Comparison of ENCODE assay signal across 28 cellular contexts in the genomic region with DNA sequence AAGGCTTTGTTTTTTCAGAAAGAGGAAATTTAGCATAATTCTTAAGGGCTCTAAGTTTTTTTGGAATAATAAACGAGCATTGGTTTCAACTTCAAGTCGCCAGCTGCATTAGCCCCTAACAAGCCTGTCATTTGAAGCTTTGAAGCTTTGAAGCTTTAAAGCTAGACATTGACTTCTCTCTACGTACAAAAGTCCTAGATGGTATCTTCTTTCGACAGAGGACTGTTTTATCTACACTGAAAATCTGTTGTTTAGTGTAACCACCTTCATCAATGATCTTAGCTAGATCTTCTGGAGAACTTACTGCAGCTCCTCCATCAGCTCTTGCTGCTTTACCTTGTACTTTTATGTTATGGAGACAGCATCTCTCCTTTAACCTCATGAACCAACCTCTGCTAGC.
"Had no signal": no experiment of that assay in that cellular context is flagged by ENCODE, and none has a peak within 500 bp of the region (broad histone marks: within the 10 kb centered on the region; RNA-seq: fewer than 3 reads in every experiment).

No MANE protein-coding gene starts in this region.

- H3K4me3 ChIP-seq: stomach, suprapubic skin, testis, thoracic aorta, thyroid gland, tibial artery, tibial nerve, transverse colon, upper lobe of left lung, upper lobe of right lung, uterus, vagina had no signal

- H3K36me3 Mint-ChIP-seq: stimulated activated effector memory CD8-positive, alpha-beta T cell treated with anti-CD3 and anti-CD28 coated beads, Interleukin-12 subunit alpha, Interleukin-12 subunit beta, amount 100 ng/mL, for 72 hours; stimulated activated memory B cell treated with anti-CD40 and anti-IgM and Interleukin-4, amounts not matched to agents 10 μg/mL and 1 μg/mL and 100 μg/mL, for 72 hours; stimulated activated naive B cell treated with anti-CD40 and anti-IgM and Interleukin-4, amounts not matched to agents 10 μg/mL and 1 μg/mL and 100 μg/mL, for 72 hours; type B pancreatic cell had no signal

- H3K27ac ChIP-seq: stomach, suprapubic skin, testis, thoracic aorta, thyroid gland, tibial artery, tibial nerve, transverse colon, upper lobe of left lung, upper lobe of right lung, uterus, vagina had no signal

- H3K4me1 ChIP-seq: stomach, suprapubic skin, testis, upper lobe of right lung had no signal

- H3K4me3 Mint-ChIP-seq: stimulated activated effector memory CD8-positive, alpha-beta T cell treated with anti-CD3 and anti-CD28 coated beads, Interleukin-12 subunit alpha, Interleukin-12 subunit beta, amount 100 ng/mL, for 72 hours; stimulated activated memory B cell treated with anti-CD40 and anti-IgM and Interleukin-4, amounts not matched to agents 10 μg/mL and 1 μg/mL and 100 μg/mL, for 72 hours; stimulated activated naive B cell treated with anti-CD40 and anti-IgM and Interleukin-4, amounts not matched to agents 10 μg/mL and 1 μg/mL and 100 μg/mL, for 72 hours; stimulated activated naive CD8-positive, alpha-beta T cell treated with anti-CD3 and anti-CD28 coated beads, Interleukin-15, amount 100 ng/mL, for 72 hours; stimulated activated naive CD8-positive, alpha-beta T cell treated with anti-CD3 and anti-CD28 coated beads, Interleukin-15, Interleukin-2, amounts not matched to agents 100 ng/mL and 50 ng/mL, for 24 hours; type B pancreatic cell had no signal

- ATAC-seq: stimulated activated effector memory CD8-positive, alpha-beta T cell treated with anti-CD3 and anti-CD28 coated beads, Interleukin-12 subunit alpha, Interleukin-12 subunit beta, amount 100 ng/mL, for 72 hours; stimulated activated memory B cell treated with anti-CD40 and anti-IgM and Interleukin-4, amounts not matched to agents 10 μg/mL and 1 μg/mL and 100 μg/mL, for 72 hours; stimulated activated naive B cell treated with anti-CD40 and anti-IgM and Interleukin-4, amounts not matched to agents 10 μg/mL and 1 μg/mL and 100 μg/mL, for 72 hours; stimulated activated naive CD8-positive, alpha-beta T cell treated with anti-CD3 and anti-CD28 coated beads, Interleukin-15, amount 100 ng/mL, for 72 hours; stimulated activated naive CD8-positive, alpha-beta T cell treated with anti-CD3 and anti-CD28 coated beads, Interleukin-15, Interleukin-2, amounts not matched to agents 100 U/mL and 50 U/mL, for 24 hours; upper lobe of right lung had no signal

- H3K9me3 Mint-ChIP-seq: stimulated activated effector memory CD8-positive, alpha-beta T cell treated with anti-CD3 and anti-CD28 coated beads, Interleukin-12 subunit alpha, Interleukin-12 subunit beta, amount 100 ng/mL, for 72 hours; stimulated activated memory B cell treated with anti-CD40 and anti-IgM and Interleukin-4, amounts not matched to agents 10 μg/mL and 1 μg/mL and 100 μg/mL, for 72 hours; stimulated activated naive B cell treated with anti-CD40 and anti-IgM and Interleukin-4, amounts not matched to agents 10 μg/mL and 1 μg/mL and 100 μg/mL, for 72 hours; stimulated activated naive CD8-positive, alpha-beta T cell treated with anti-CD3 and anti-CD28 coated beads, Interleukin-15, amount 100 ng/mL, for 72 hours; stimulated activated naive CD8-positive, alpha-beta T cell treated with anti-CD3 and anti-CD28 coated beads, Interleukin-15, Interleukin-2, amounts not matched to agents 100 ng/mL and 50 ng/mL, for 24 hours; type B pancreatic cell had no signal

- H3K36me3 ChIP-seq: stomach, suprapubic skin, thoracic aorta, thyroid gland, tibial artery, tibial nerve, transverse colon, upper lobe of left lung, upper lobe of right lung, uterus, vagina had no signal

- DNase-seq: stimulated activated CD4-positive, alpha-beta T cell treated with anti-CD3 and anti-CD28 coated beads, Interleukin-2, amount 100 ng/mL, for 48 hours; stimulated activated CD4-positive, alpha-beta T cell treated with anti-CD3 and anti-CD28 coated beads, Interleukin-4, amount 100 ng/mL, for 1 hour; stimulated activated CD4-positive, alpha-beta T cell treated with anti-CD3 and anti-CD28 coated beads, Interleukin-4, amount 100 ng/mL, for 24 hours; stimulated activated CD4-positive, alpha-beta T cell treated with anti-CD3 and anti-CD28 coated beads, Interleukin-4, amount 100 ng/mL, for 4 hours; stimulated activated CD8-positive, alpha-beta memory T cell treated with anti-CD3 and anti-CD28 coated beads, Interleukin-4, amount 100 ng/mL, for 48 hours; stimulated activated naive B cell treated with anti-CD40 and anti-IgM and Interleukin-4, amounts not matched to agents 10 μg/mL and 1 μg/mL and 100 μg/mL, for 72 hours; stimulated activated naive CD4-positive, alpha-beta T cell; stimulated activated naive CD4-positive, alpha-beta T cell treated with Interleukin-2 at 50 U/mL for 16 hours; stimulated activated naive CD8-positive, alpha-beta T cell treated with anti-CD3 and anti-CD28 coated beads, Interleukin-15, amount 100 ng/mL, for 72 hours; stimulated activated naive CD8-positive, alpha-beta T cell treated with anti-CD3 and anti-CD28 coated beads, Interleukin-15, Interleukin-2, amounts not matched to agents 100 U/mL and 50 U/mL, for 24 hours; stomach; substantia nigra; testis; thyroid gland; tibial artery; transverse colon; trophoblast cell; upper lobe of left lung; upper lobe of right lung; uterus had no signal

- H3K9me3 ChIP-seq: stomach, suprapubic skin, testis, thoracic aorta, thyroid gland, tibial artery, tibial nerve, transverse colon, upper lobe of left lung, upper lobe of right lung, uterus, vagina had no signal

- H3K27ac Mint-ChIP-seq: stimulated activated effector memory CD8-positive, alpha-beta T cell treated with anti-CD3 and anti-CD28 coated beads, Interleukin-12 subunit alpha, Interleukin-12 subunit beta, amount 100 ng/mL, for 72 hours; stimulated activated memory B cell treated with anti-CD40 and anti-IgM and Interleukin-4, amounts not matched to agents 10 μg/mL and 1 μg/mL and 100 μg/mL, for 72 hours; stimulated activated naive B cell treated with anti-CD40 and anti-IgM and Interleukin-4, amounts not matched to agents 10 μg/mL and 1 μg/mL and 100 μg/mL, for 72 hours; stimulated activated naive CD8-positive, alpha-beta T cell treated with anti-CD3 and anti-CD28 coated beads, Interleukin-15, amount 100 ng/mL, for 72 hours; stimulated activated naive CD8-positive, alpha-beta T cell treated with anti-CD3 and anti-CD28 coated beads, Interleukin-15, Interleukin-2, amounts not matched to agents 100 ng/mL and 50 ng/mL, for 24 hours; type B pancreatic cell had no signal

- H3K27me3 Mint-ChIP-seq: stimulated activated memory B cell treated with anti-CD40 and anti-IgM and Interleukin-4, amounts not matched to agents 10 μg/mL and 1 μg/mL and 100 μg/mL, for 72 hours; stimulated activated naive CD8-positive, alpha-beta T cell treated with anti-CD3 and anti-CD28 coated beads, Interleukin-15, amount 100 ng/mL, for 72 hours had no signal

- H3K4me1 Mint-ChIP-seq: stimulated activated effector memory CD8-positive, alpha-beta T cell treated with anti-CD3 and anti-CD28 coated beads, Interleukin-12 subunit alpha, Interleukin-12 subunit beta, amount 100 ng/mL, for 72 hours; stimulated activated memory B cell treated with anti-CD40 and anti-IgM and Interleukin-4, amounts not matched to agents 10 μg/mL and 1 μg/mL and 100 μg/mL, for 72 hours; stimulated activated naive B cell treated with anti-CD40 and anti-IgM and Interleukin-4, amounts not matched to agents 10 μg/mL and 1 μg/mL and 100 μg/mL, for 72 hours; stimulated activated naive CD8-positive, alpha-beta T cell treated with anti-CD3 and anti-CD28 coated beads, Interleukin-15, amount 100 ng/mL, for 72 hours had no signal

- H3K27me3 ChIP-seq: stomach, suprapubic skin, testis, thyroid gland, tibial artery, tibial nerve, transverse colon, upper lobe of left lung, upper lobe of right lung, uterus, vagina had no signal
